2 cellular contexts compared by ENCODE assay signal in genomic region chr17:82078433-82078832, GRCh38.
TF ChIP-seq lines count a peak whose summit lies in the region.

No MANE protein-coding gene starts in this region.

TF ChIP-seq in HEK293, 187 proteins besides CTCF, POLR2A, EP300 and RAD21:
- TF ChIP-seq ZSCAN30 (tag by site-specific recombination; IDR thresholded peaks at IDR 0.05) (no peak), ZNF548 (tag by site-specific recombination; IDR thresholded peaks at IDR 0.05) (no peak), ZNF202 (tag by site-specific recombination; IDR thresholded peaks at IDR 0.05; ENCODE audit: borderline replicate concordance) (no peak), HIC1 (tag by site-specific recombination; IDR thresholded peaks at IDR 0.05) (0 out of 2 replicates have a peak, but pooled peaks have one; percentile 12), ZNF585B (tag by site-specific recombination; IDR thresholded peaks at IDR 0.05) (no peak), GLIS2 (tag by site-specific recombination; IDR thresholded peaks at IDR 0.05) (peak; percentile 60), ZBTB8A (tag by site-specific recombination; IDR thresholded peaks at IDR 0.05) (0 out of 2 replicates have a peak, but pooled peaks have one; percentile 41), GLIS1 (tag by site-specific recombination; IDR thresholded peaks at IDR 0.05) (peak; percentile 19; the same call in 1 of the 2 replicates), ZNF623 (tag by site-specific recombination; IDR thresholded peaks at IDR 0.05) (no peak), KLF7 (tag by site-specific recombination; IDR thresholded peaks at IDR 0.05; ENCODE audit: borderline replicate concordance) (no peak)
- TF ChIP-seq, protein P1, sequence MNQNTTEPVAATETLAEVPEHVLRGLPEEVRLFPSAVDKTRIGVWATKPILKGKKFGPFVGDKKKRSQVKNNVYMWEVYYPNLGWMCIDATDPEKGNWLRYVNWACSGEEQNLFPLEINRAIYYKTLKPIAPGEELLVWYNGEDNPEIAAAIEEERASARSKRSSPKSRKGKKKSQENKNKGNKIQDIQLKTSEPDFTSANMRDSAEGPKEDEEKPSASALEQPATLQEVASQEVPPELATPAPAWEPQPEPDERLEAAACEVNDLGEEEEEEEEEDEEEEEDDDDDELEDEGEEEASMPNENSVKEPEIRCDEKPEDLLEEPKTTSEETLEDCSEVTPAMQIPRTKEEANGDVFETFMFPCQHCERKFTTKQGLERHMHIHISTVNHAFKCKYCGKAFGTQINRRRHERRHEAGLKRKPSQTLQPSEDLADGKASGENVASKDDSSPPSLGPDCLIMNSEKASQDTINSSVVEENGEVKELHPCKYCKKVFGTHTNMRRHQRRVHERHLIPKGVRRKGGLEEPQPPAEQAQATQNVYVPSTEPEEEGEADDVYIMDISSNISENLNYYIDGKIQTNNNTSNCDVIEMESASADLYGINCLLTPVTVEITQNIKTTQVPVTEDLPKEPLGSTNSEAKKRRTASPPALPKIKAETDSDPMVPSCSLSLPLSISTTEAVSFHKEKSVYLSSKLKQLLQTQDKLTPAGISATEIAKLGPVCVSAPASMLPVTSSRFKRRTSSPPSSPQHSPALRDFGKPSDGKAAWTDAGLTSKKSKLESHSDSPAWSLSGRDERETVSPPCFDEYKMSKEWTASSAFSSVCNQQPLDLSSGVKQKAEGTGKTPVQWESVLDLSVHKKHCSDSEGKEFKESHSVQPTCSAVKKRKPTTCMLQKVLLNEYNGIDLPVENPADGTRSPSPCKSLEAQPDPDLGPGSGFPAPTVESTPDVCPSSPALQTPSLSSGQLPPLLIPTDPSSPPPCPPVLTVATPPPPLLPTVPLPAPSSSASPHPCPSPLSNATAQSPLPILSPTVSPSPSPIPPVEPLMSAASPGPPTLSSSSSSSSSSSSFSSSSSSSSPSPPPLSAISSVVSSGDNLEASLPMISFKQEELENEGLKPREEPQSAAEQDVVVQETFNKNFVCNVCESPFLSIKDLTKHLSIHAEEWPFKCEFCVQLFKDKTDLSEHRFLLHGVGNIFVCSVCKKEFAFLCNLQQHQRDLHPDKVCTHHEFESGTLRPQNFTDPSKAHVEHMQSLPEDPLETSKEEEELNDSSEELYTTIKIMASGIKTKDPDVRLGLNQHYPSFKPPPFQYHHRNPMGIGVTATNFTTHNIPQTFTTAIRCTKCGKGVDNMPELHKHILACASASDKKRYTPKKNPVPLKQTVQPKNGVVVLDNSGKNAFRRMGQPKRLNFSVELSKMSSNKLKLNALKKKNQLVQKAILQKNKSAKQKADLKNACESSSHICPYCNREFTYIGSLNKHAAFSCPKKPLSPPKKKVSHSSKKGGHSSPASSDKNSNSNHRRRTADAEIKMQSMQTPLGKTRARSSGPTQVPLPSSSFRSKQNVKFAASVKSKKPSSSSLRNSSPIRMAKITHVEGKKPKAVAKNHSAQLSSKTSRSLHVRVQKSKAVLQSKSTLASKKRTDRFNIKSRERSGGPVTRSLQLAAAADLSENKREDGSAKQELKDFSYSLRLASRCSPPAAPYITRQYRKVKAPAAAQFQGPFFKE (tag by site-specific recombination; IDR thresholded peaks at IDR 0.05; ENCODE audit: borderline replicate concordance), result no peak

TF ChIP-seq in K562, 482 proteins besides CTCF, POLR2A, EP300 and RAD21 (continues in another document):
- TF ChIP-seq RBFOX2 (IDR thresholded peaks at IDR 0.05; ENCODE audit: low read depth, low read length), result peak; percentile 52; the same call in 1 of the 2 replicates
- TF ChIP-seq HDGF (IDR thresholded peaks at IDR 0.05), result no peak
- no peak for TF ChIP-seq FOXA3 (CRISPR knock-in tag; conservative IDR thresholded peaks at IDR 0.05 in 1 of 2, IDR thresholded peaks at IDR 0.05 in 1 of 2)
- no peak for TF ChIP-seq STAT6 (CRISPR knock-in tag; IDR thresholded peaks at IDR 0.05)
- no peak for TF ChIP-seq BRF2 (IDR thresholded peaks at IDR 0.05; ENCODE audit: borderline replicate concordance, insufficient read depth, insufficient read length)
- no peak for TF ChIP-seq ESRRB (CRISPR knock-in tag; IDR thresholded peaks at IDR 0.05; ENCODE audit: borderline replicate concordance)
- no peak for TF ChIP-seq STAT5B (CRISPR knock-in tag; IDR thresholded peaks at IDR 0.05)
- TF ChIP-seq TBP (optimal IDR thresholded peaks at IDR 0.05; ENCODE audit: low read depth, low read length), result no peak
- peak; percentile 68 for TF ChIP-seq POLR2G (IDR thresholded peaks at IDR 0.05; ENCODE audit: low read depth, low read length)
- no peak for TF ChIP-seq SRSF9 (IDR thresholded peaks at IDR 0.05; ENCODE audit: borderline replicate concordance, low read depth, low read length)
- TF ChIP-seq HNRNPL (IDR thresholded peaks at IDR 0.05; ENCODE audit: low read depth, low read length), result peak; percentile 92
- no peak for TF ChIP-seq SREBF1 (IDR thresholded peaks at IDR 0.05; ENCODE audit: borderline replicate concordance, low read depth, low read length)
- TF ChIP-seq TOE1 (IDR thresholded peaks at IDR 0.05; ENCODE audit: borderline replicate concordance), result no peak
- no peak for TF ChIP-seq TOE1 (CRISPR knock-in tag; IDR thresholded peaks at IDR 0.05; ENCODE audit: borderline replicate concordance, low read depth)
- no peak for TF ChIP-seq ARID4B (CRISPR knock-in tag; IDR thresholded peaks at IDR 0.05)
- no peak for TF ChIP-seq ZFX (CRISPR knock-in tag; IDR thresholded peaks at IDR 0.05)
- no peak for TF ChIP-seq BMI1 (IDR thresholded peaks at IDR 0.05; ENCODE audit: low read length)
- TF ChIP-seq, protein P2, sequence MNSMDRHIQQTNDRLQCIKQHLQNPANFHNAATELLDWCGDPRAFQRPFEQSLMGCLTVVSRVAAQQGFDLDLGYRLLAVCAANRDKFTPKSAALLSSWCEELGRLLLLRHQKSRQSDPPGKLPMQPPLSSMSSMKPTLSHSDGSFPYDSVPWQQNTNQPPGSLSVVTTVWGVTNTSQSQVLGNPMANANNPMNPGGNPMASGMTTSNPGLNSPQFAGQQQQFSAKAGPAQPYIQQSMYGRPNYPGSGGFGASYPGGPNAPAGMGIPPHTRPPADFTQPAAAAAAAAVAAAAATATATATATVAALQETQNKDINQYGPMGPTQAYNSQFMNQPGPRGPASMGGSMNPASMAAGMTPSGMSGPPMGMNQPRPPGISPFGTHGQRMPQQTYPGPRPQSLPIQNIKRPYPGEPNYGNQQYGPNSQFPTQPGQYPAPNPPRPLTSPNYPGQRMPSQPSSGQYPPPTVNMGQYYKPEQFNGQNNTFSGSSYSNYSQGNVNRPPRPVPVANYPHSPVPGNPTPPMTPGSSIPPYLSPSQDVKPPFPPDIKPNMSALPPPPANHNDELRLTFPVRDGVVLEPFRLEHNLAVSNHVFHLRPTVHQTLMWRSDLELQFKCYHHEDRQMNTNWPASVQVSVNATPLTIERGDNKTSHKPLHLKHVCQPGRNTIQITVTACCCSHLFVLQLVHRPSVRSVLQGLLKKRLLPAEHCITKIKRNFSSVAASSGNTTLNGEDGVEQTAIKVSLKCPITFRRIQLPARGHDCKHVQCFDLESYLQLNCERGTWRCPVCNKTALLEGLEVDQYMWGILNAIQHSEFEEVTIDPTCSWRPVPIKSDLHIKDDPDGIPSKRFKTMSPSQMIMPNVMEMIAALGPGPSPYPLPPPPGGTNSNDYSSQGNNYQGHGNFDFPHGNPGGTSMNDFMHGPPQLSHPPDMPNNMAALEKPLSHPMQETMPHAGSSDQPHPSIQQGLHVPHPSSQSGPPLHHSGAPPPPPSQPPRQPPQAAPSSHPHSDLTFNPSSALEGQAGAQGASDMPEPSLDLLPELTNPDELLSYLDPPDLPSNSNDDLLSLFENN (IDR thresholded peaks at IDR 0.05; ENCODE audit: low read depth in 2 of 2, low read length in 2 of 2), result no peak
- TF ChIP-seq, protein P3, sequence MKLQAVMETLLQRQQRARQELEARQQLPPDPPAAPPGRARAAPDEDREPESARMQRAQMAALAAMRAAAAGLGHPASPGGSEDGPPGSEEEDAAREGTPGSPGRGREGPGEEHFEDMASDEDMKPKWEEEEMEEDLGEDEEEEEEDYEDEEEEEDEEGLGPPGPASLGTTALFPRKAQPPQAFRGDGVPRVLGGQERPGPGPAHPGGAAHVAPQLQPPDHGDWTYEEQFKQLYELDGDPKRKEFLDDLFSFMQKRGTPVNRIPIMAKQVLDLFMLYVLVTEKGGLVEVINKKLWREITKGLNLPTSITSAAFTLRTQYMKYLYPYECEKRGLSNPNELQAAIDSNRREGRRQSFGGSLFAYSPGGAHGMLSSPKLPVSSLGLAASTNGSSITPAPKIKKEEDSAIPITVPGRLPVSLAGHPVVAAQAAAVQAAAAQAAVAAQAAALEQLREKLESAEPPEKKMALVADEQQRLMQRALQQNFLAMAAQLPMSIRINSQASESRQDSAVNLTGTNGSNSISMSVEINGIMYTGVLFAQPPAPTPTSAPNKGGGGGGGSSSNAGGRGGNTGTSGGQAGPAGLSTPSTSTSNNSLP (IDR thresholded peaks at IDR 0.05; ENCODE audit: borderline replicate concordance, low read depth, low read length), result no peak
- no peak for TF ChIP-seq NR3C1 (CRISPR knock-in tag; IDR thresholded peaks at IDR 0.05)
- TF ChIP-seq PTRF (tag; IDR thresholded peaks at IDR 0.05), result no peak
- no peak for TF ChIP-seq TARDBP (IDR thresholded peaks at IDR 0.05)
- peak; percentile 5 for TF ChIP-seq FIP1L1 (IDR thresholded peaks at IDR 0.05; ENCODE audit: low read depth, low read length, poor library complexity, severe bottlenecking)
- TF ChIP-seq CREB1 (IDR thresholded peaks at IDR 0.05), result no peak
- no peak for TF ChIP-seq CREB1 (CRISPR knock-in tag; IDR thresholded peaks at IDR 0.05)
- no peak for TF ChIP-seq SIX5 (IDR thresholded peaks at IDR 0.05; ENCODE audit: borderline replicate concordance in 1 of 2, insufficient read depth in 1 of 2, low read depth in 1 of 2, low read length in 2 of 2)
